26 cellular contexts compared by ENCODE assay signal in the genomic region with DNA sequence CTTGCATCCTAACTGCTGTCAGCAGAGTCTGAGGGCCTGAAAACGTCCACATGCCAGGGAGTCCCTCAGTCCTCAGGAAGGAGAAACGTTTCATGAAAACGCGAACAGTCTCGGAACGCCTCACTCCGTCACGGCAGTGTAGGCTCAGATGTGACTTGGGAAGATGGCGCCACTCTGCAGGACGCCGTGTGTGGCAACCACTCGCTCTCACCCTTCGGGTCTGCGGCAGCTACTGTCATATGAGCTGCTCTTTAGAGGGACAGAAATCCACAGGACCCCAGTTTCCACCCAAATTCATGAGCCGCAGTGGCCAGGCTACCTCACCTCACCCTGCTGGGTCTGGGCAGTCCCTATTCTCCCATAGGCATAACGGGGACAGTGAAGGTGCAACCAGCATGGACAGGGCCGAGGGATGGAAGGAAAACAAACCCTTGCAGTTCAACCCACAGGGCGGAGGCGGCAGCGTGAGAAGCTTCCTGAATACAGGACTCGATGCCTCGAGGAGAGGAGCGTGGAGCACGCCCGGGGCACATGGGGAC.
DNase-seq lines count a peak whose midpoint lies in the region; ATAC-seq, FAIRE-seq and TF ChIP-seq lines count a peak whose summit lies in the region.
"Had no signal": no experiment of that assay in that cellular context is flagged by ENCODE, and none has a peak within 500 bp of the region (broad histone marks: within the 10 kb centered on the region; RNA-seq: fewer than 3 reads in every experiment).

No MANE protein-coding gene starts in this region.

- peaks cover 0 to 10% (median 7%) of the 10 kb centered on the region in 11 donors for H3K9me3 Mint-ChIP-seq in naive thymus-derived CD4-positive, alpha-beta T cell
- H3K9me3 Mint-ChIP-seq in stimulated activated naive B cell treated with anti-CD40 and anti-IgM and Interleukin-4, amounts not matched to agents 10 μg/mL and 1 μg/mL and 100 μg/mL, for 72 hours, result peaks cover 12 to 13% of the 10 kb centered on the region in 2 donors

- no peak overlapping the region for H3K4ac ChIP-seq in H1 (replicated peaks; ENCODE audit: insufficient read length, low read depth, low read length)

- H4K91ac ChIP-seq in H1 (replicated peaks; ENCODE audit: insufficient read length, low read length), result no peak overlapping the region

- no peak overlapping the region for H3K27ac Mint-ChIP-seq in naive thymus-derived CD4-positive, alpha-beta T cell
- no peak overlapping the region for H3K27ac Mint-ChIP-seq in stimulated activated naive B cell treated with anti-CD40 and anti-IgM and Interleukin-4, amounts not matched to agents 10 μg/mL and 1 μg/mL and 100 μg/mL, for 72 hours
- H3K27ac Mint-ChIP-seq: CD4-positive, alpha-beta memory T cell had no signal

- TF ChIP-seq POLR2A in H1 (IDR thresholded peaks at IDR 0.05; ENCODE audit: control extremely low read depth in 1 of 2, low read depth in 2 of 2, low read length in 2 of 2), result no peak

- no peak overlapping the region for H3K27ac ChIP-seq in H1 (ENCODE audit: low read depth, low read length)
- H3K27ac ChIP-seq in naive thymus-derived CD4-positive, alpha-beta T cell (ENCODE audit: low read depth, low read length), result no peak overlapping the region
- H3K27ac ChIP-seq: PC-9 had no signal

- intact Hi-C loops in naive thymus-derived CD4-positive, alpha-beta T cell (cut with micrococcal nuclease), result no loop called here

- no peaks in the 10 kb centered on the region for H3K79me1 ChIP-seq in H1 (ENCODE audit: low read depth, low read length)

- no peak overlapping the region for H4K5ac ChIP-seq in H1 (ENCODE audit: insufficient read length, low read depth, low read length)

- H2BK20ac ChIP-seq in H1 (ENCODE audit: low read length), result no peak overlapping the region

- no peak overlapping the region for H3K9ac ChIP-seq in H1 (replicated peaks in 1 of 4; ENCODE audit: extremely low read depth in 1 of 4, low read depth in 3 of 4, low read length in 3 of 4)

- no peak overlapping the region for H2BK12ac ChIP-seq in H1 (ENCODE audit: low read depth, low read length)

- no peak overlapping the region for H3K4me3 Mint-ChIP-seq in naive thymus-derived CD4-positive, alpha-beta T cell
- H3K4me3 Mint-ChIP-seq in stimulated activated naive B cell treated with anti-CD40 and anti-IgM and Interleukin-4, amounts not matched to agents 10 μg/mL and 1 μg/mL and 100 μg/mL, for 72 hours, result no peak overlapping the region
- H3K4me3 Mint-ChIP-seq: CD4-positive, alpha-beta memory T cell had no signal

- no peak overlapping the region for H2AK5ac ChIP-seq in H1 (ENCODE audit: low read depth, low read length)

- H3K4me2 ChIP-seq in H1 (ENCODE audit: insufficient read depth in 1 of 2, low read depth in 2 of 2, low read length in 2 of 2), result no peak overlapping the region
- H3K4me2 ChIP-seq: PC-9 had no signal

- POLR2A ChIA-PET in HEK293T (lab: Yijun Ruan, JAX) (no interaction called here), H1 (lab: Charles Lee; ENCODE audit: partially characterized antibody) (no interaction called here)
- POLR2A ChIA-PET in naive thymus-derived CD4-positive, alpha-beta T cell (lab: Charles Lee), result no interaction called here

- peaks cover 3% of the 10 kb centered on the region in 2 experiments; a peak in 1 of 4 replicates for H3K9me3 ChIP-seq in H1 (ENCODE audit: insufficient read depth in 2 of 2, low read depth in 1 of 2, low read length in 1 of 2)
- H3K9me3 ChIP-seq in naive thymus-derived CD4-positive, alpha-beta T cell (ENCODE audit: control insufficient read depth in 2 of 3, low read length in 3 of 3), result peaks cover 0 to 5% (median 0%) of the 10 kb centered on the region in 3 experiments

- ATAC-seq in naive thymus-derived CD4-positive, alpha-beta T cell, result peak; percentile 16
- peak; percentile 16 to 17 for ATAC-seq in stimulated activated naive B cell treated with anti-CD40 and anti-IgM and Interleukin-4, amounts not matched to agents 10 μg/mL and 1 μg/mL and 100 μg/mL, for 72 hours (replicated peaks)
- no peak for ATAC-seq in GM18502 (IDR thresholded peaks at IDR 0.05; ENCODE audit: poor library complexity, unreplicated experiment)

- no peaks in the 10 kb centered on the region for H3K79me2 ChIP-seq in H1 (ENCODE audit: control insufficient read depth in 1 of 2, insufficient read depth in 2 of 2, low read length in 2 of 2)

- peaks cover 0 to 22% (median 0%) of the 10 kb centered on the region in 7 donors for H3K4me1 Mint-ChIP-seq in naive thymus-derived CD4-positive, alpha-beta T cell
- peaks cover 0 to 2% of the 10 kb centered on the region in 2 donors for H3K4me1 Mint-ChIP-seq in stimulated activated naive B cell treated with anti-CD40 and anti-IgM and Interleukin-4, amounts not matched to agents 10 μg/mL and 1 μg/mL and 100 μg/mL, for 72 hours
- H3K4me1 Mint-ChIP-seq: CD4-positive, alpha-beta memory T cell had no signal

- no peak overlapping the region for H2AFZ ChIP-seq in H1 (ENCODE audit: low read length)
- H2AFZ ChIP-seq: PC-9 had no signal

- CTCF ChIA-PET in HEK293T (lab: Yijun Ruan, JAX) (no interaction called here), H1 (lab: Charles Lee; ENCODE audit: partially characterized antibody) (no interaction called here)
- CTCF ChIA-PET in naive thymus-derived CD4-positive, alpha-beta T cell (lab: Charles Lee), result no interaction called here

- H4K20me1 ChIP-seq in H1 (replicated peaks in 1 of 2; ENCODE audit: control insufficient read depth in 1 of 2, insufficient read depth in 2 of 2, low read length in 2 of 2), result peaks cover 0 to 5% of the 10 kb centered on the region in 2 experiments

- no peak overlapping the region for H3K18ac ChIP-seq in H1 (ENCODE audit: extremely low read depth, low read length)

- H3K23ac ChIP-seq in H1 (ENCODE audit: insufficient read length), result no peak overlapping the region

- 89% methylated on average over 25 of the region's 25 CpGs; no CpG with 5 or more reads in 1 of the 2 experiments for WGBS in H1 (ENCODE audit: extremely low coverage in 1 of 2, insufficient coverage in 1 of 2, insufficient read length in 1 of 2, insufficient replicate concordance in 2 of 2, low coverage in 1 of 2, low lambda C conversion rate in 2 of 2, missing lambda C conversion rate in 1 of 2), 2 experiments

- H3K36me3 Mint-ChIP-seq in naive thymus-derived CD4-positive, alpha-beta T cell, result peaks cover 0 to 14% (median 11%) of the 10 kb centered on the region in 5 donors
- peaks cover 5 to 8% of the 10 kb centered on the region in 2 donors for H3K36me3 Mint-ChIP-seq in stimulated activated naive B cell treated with anti-CD40 and anti-IgM and Interleukin-4, amounts not matched to agents 10 μg/mL and 1 μg/mL and 100 μg/mL, for 72 hours

- H3K4me1 ChIP-seq in H1 (replicated peaks in 1 of 4; ENCODE audit: control insufficient read depth in 3 of 4, insufficient read depth in 4 of 4, low read length in 3 of 4), result no peaks in the 10 kb centered on the region
- no peaks in the 10 kb centered on the region for H3K4me1 ChIP-seq in naive thymus-derived CD4-positive, alpha-beta T cell (ENCODE audit: control insufficient read depth in 2 of 2, insufficient read depth in 2 of 2, low read length in 2 of 2)

- no peak for TF ChIP-seq CTCF in H1 (IDR thresholded peaks at IDR 0.05; ENCODE audit: control extremely low read depth in 1 of 3, insufficient read depth in 1 of 3, low read depth in 1 of 3, low read length in 3 of 3)

- H2BK120ac ChIP-seq in H1 (replicated peaks; ENCODE audit: low read depth, low read length), result no peak overlapping the region

- no peak for DNase-seq in HEK293T (ENCODE audit: extremely low spot score)
- DNase-seq in H1 (ENCODE audit: low read depth in 1 of 2, low spot score in 2 of 2), result no peak
- no peak for DNase-seq in naive thymus-derived CD4-positive, alpha-beta T cell
- no peak for DNase-seq in stimulated activated naive B cell treated with anti-CD40 and anti-IgM and Interleukin-4, amounts not matched to agents 10 μg/mL and 1 μg/mL and 100 μg/mL, for 72 hours
- no peak for DNase-seq in H7
- no peak for DNase-seq in islet precursor cell
- DNase-seq: C1 segment of cervical spinal cord; CD4-positive, alpha-beta memory T cell; COR-L47; DMS 273 treated with DMSO at 0.1 percent for 48 hours; DMS79; GF-D8; KBM-7; MM.1S; NCI-H1417; NCI-H1694; NCI-H2029 treated with DMSO at 0.1 percent for 48 hours; NCI-H446 treated with DMSO at 0.1 percent for 48 hours; NCI-H526; NCI-H82; PC-9; RPMI8226; SHP77 had no signal

- peaks cover 10% of the 10 kb centered on the region; the same call in 1 of the 2 replicates for H3K23me2 ChIP-seq in H1 (ENCODE audit: low read depth, low read length)

- TF ChIP-seq RAD21 in H1 (IDR thresholded peaks at IDR 0.05 in 1 of 2, conservative IDR thresholded peaks at IDR 0.05 in 1 of 2; ENCODE audit: low read depth in 2 of 2, low read length in 2 of 2), result no peak

- H3K36me3 ChIP-seq in H1 (ENCODE audit: control insufficient read depth in 2 of 4, insufficient read depth in 4 of 4, low read length in 3 of 4) (no peaks in the 10 kb centered on the region; a peak in 1 of 8 replicates), H7 (replicated peaks; ENCODE audit: control insufficient read depth, insufficient read depth, low read length) (no peaks in the 10 kb centered on the region)
- no peaks in the 10 kb centered on the region for H3K36me3 ChIP-seq in naive thymus-derived CD4-positive, alpha-beta T cell (ENCODE audit: control insufficient read depth in 2 of 3, insufficient read depth in 3 of 3, low read length in 3 of 3)

- H3K27me3 ChIP-seq in H1 (replicated peaks in 1 of 4; ENCODE audit: control insufficient read depth in 3 of 4, extremely low read depth in 1 of 4, insufficient read depth in 3 of 4, low read length in 3 of 4), result peaks cover 0 to 3% (median 1%) of the 10 kb centered on the region in 4 experiments; a peak in 2 of 7 replicates
- no peaks in the 10 kb centered on the region for H3K27me3 ChIP-seq in naive thymus-derived CD4-positive, alpha-beta T cell (ENCODE audit: control insufficient read depth in 2 of 2, insufficient read depth in 2 of 2, low read length in 2 of 2)
- peaks cover 2% of the 10 kb centered on the region; the same call in 1 of the 2 replicates for H3K27me3 ChIP-seq in H7 (ENCODE audit: control insufficient read depth, insufficient read depth, low read length)

- H4K8ac ChIP-seq in H1 (ENCODE audit: extremely low read depth, insufficient read depth, low read length), result no peak overlapping the region

- H3K56ac ChIP-seq in H1 (replicated peaks; ENCODE audit: insufficient read length, low read depth, low read length), result no peak overlapping the region

- no peak overlapping the region; the same call in 1 of the 2 replicates for H2BK5ac ChIP-seq in H1 (ENCODE audit: low read depth, low read length)

- H3K27me3 Mint-ChIP-seq in naive thymus-derived CD4-positive, alpha-beta T cell, result peaks cover 3 to 20% (median 17%) of the 10 kb centered on the region in 5 donors
- peaks cover 15 to 16% of the 10 kb centered on the region in 2 donors for H3K27me3 Mint-ChIP-seq in stimulated activated naive B cell treated with anti-CD40 and anti-IgM and Interleukin-4, amounts not matched to agents 10 μg/mL and 1 μg/mL and 100 μg/mL, for 72 hours

- no peak overlapping the region for H2BK15ac ChIP-seq in H1 (ENCODE audit: low read length)

- H3K14ac ChIP-seq in H1 (ENCODE audit: insufficient read length), result no peak overlapping the region

- no peak overlapping the region for H3K4me3 ChIP-seq in H1 (ENCODE audit: extremely low read depth in 1 of 4, insufficient read depth in 2 of 4, low read depth in 3 of 4, low read length in 4 of 4)
- no peak overlapping the region for H3K4me3 ChIP-seq in naive thymus-derived CD4-positive, alpha-beta T cell (ENCODE audit: low read length)
- no peak overlapping the region for H3K4me3 ChIP-seq in H7 (ENCODE audit: insufficient read depth, low read depth, low read length)
- H3K4me3 ChIP-seq: PC-9 had no signal

- no peak for FAIRE-seq in H1 (lab: Jason Lieb, UNC)
- FAIRE-seq: GM12891, H54 had no signal

- TF ChIP-seq EP300 in H1 (IDR thresholded peaks at IDR 0.05; ENCODE audit: borderline replicate concordance in 1 of 2, low read depth in 2 of 2, low read length in 2 of 2), result no peak
